Comparison of ENCODE assay signal across 18 cellular contexts in genomic region chr6:89562114-89562815, GRCh38.
A peak's percentile ranks its signal among the peaks of the same experiment; 100 is the strongest.
DNase-seq lines count a peak whose midpoint lies in the region; ATAC-seq and TF ChIP-seq lines count a peak whose summit lies in the region.
"Had no signal": no experiment of that assay in that cellular context is flagged by ENCODE, and none has a peak within 500 bp of the region (broad histone marks: within the 10 kb centered on the region; RNA-seq: fewer than 3 reads in every experiment).

No MANE protein-coding gene starts in this region.

- H3K4me3 Mint-ChIP-seq in MCF 10A (ENCODE audit: unreplicated experiment) = no peak overlapping the region
- H3K4me3 Mint-ChIP-seq in stimulated activated effector memory CD8-positive, alpha-beta T cell treated with anti-CD3 and anti-CD28 coated beads, Interleukin-12 subunit alpha, Interleukin-12 subunit beta, amount 100 ng/mL, for 72 hours = no peak overlapping the region
- H3K4me3 Mint-ChIP-seq: activated naive CD8-positive, alpha-beta T cell; stimulated activated naive CD8-positive, alpha-beta T cell treated with anti-CD3 and anti-CD28 coated beads, Interleukin-15, Interleukin-2, amounts not matched to agents 100 ng/mL and 50 ng/mL, for 24 hours had no signal

- no peak for ATAC-seq in GM18498 (IDR thresholded peaks at IDR 0.05; ENCODE audit: unreplicated experiment)
- ATAC-seq in stimulated activated effector memory CD8-positive, alpha-beta T cell treated with anti-CD3 and anti-CD28 coated beads, Interleukin-12 subunit alpha, Interleukin-12 subunit beta, amount 100 ng/mL, for 72 hours = no peak
- ATAC-seq: A549 had no signal

- intact Hi-C loops in breast epithelium (cut with DNase I; ENCODE audit: low total_unique reads) = no loop called here
- intact Hi-C loops in MCF 10A (cut with micrococcal nuclease) = no loop called here

- H3K27me3 ChIP-seq in breast epithelium (no peaks in the 10 kb centered on the region), neuron (ENCODE audit: insufficient read depth, low read length) (no peaks in the 10 kb centered on the region)

- CTCF ChIA-PET in MCF 10A (lab: Yijun Ruan, JAX) = interaction anchor here (0.5 to 1.5 kb wide), 4 partner anchors 19 to 397 kb away, joined by 3 to 6 read pairs (median 6); no protein-coding TSS in a partner anchor

- H3K9me3 ChIP-seq in breast epithelium = peaks cover 0 to 10% of the 10 kb centered on the region in 2 donors
- H3K9me3 ChIP-seq in neuron (ENCODE audit: low read length) = peaks cover 7% of the 10 kb centered on the region

- H3K4me3 ChIP-seq in breast epithelium (peak overlapping the region; percentile 7 to 46 (median 15)), fibroblast of the aortic adventitia (ENCODE audit: low read depth, low read length) (no peak overlapping the region), neuron (ENCODE audit: low read length) (peak overlapping the region; percentile 34)
- H3K4me3 ChIP-seq: A549 had no signal

- H3K9me3 Mint-ChIP-seq in MCF 10A (ENCODE audit: unreplicated experiment) = peaks cover 3% of the 10 kb centered on the region
- peaks cover 1% of the 10 kb centered on the region for H3K9me3 Mint-ChIP-seq in stimulated activated effector memory CD8-positive, alpha-beta T cell treated with anti-CD3 and anti-CD28 coated beads, Interleukin-12 subunit alpha, Interleukin-12 subunit beta, amount 100 ng/mL, for 72 hours

- no peaks in the 10 kb centered on the region for H3K36me3 Mint-ChIP-seq in MCF 10A (ENCODE audit: insufficient read depth, unreplicated experiment)
- no peaks in the 10 kb centered on the region for H3K36me3 Mint-ChIP-seq in stimulated activated effector memory CD8-positive, alpha-beta T cell treated with anti-CD3 and anti-CD28 coated beads, Interleukin-12 subunit alpha, Interleukin-12 subunit beta, amount 100 ng/mL, for 72 hours

- H3K27ac ChIP-seq in breast epithelium = peak overlapping the region in 1 of 2 donors; percentile 59
- H3K27ac ChIP-seq: A549 had no signal

- H2AFZ ChIP-seq in neuron (ENCODE audit: low read depth, low read length) = no peak overlapping the region

- no TSS peak for BruUV-seq in MCF 10A (replicated peaks; lab: Mats Ljungman, UMichigan)

- H3K4me1 Mint-ChIP-seq in MCF 10A (ENCODE audit: insufficient read depth, unreplicated experiment) = no peaks in the 10 kb centered on the region
- no peaks in the 10 kb centered on the region for H3K4me1 Mint-ChIP-seq in stimulated activated effector memory CD8-positive, alpha-beta T cell treated with anti-CD3 and anti-CD28 coated beads, Interleukin-12 subunit alpha, Interleukin-12 subunit beta, amount 100 ng/mL, for 72 hours

- H3K4me1 ChIP-seq in breast epithelium (no peaks in the 10 kb centered on the region), neuron (ENCODE audit: insufficient read depth, low read length) (peaks cover 65% of the 10 kb centered on the region)
- H3K4me1 ChIP-seq: A549 had no signal

- H3K27ac Mint-ChIP-seq in MCF 10A (ENCODE audit: low read depth, unreplicated experiment) = no peak overlapping the region
- no peak overlapping the region for H3K27ac Mint-ChIP-seq in stimulated activated effector memory CD8-positive, alpha-beta T cell treated with anti-CD3 and anti-CD28 coated beads, Interleukin-12 subunit alpha, Interleukin-12 subunit beta, amount 100 ng/mL, for 72 hours
- H3K27ac Mint-ChIP-seq: activated naive CD8-positive, alpha-beta T cell; stimulated activated naive CD8-positive, alpha-beta T cell treated with anti-CD3 and anti-CD28 coated beads, Interleukin-15, Interleukin-2, amounts not matched to agents 100 ng/mL and 50 ng/mL, for 24 hours had no signal

- peaks cover 89% of the 10 kb centered on the region for H3K27me3 Mint-ChIP-seq in MCF 10A (ENCODE audit: insufficient read depth, unreplicated experiment)
- H3K27me3 Mint-ChIP-seq: activated naive CD8-positive, alpha-beta T cell; stimulated activated naive CD8-positive, alpha-beta T cell treated with anti-CD3 and anti-CD28 coated beads, Interleukin-15, Interleukin-2, amounts not matched to agents 100 ng/mL and 50 ng/mL, for 24 hours had no signal

- H3K36me3 ChIP-seq in breast epithelium = no peaks in the 10 kb centered on the region
- H3K36me3 ChIP-seq in neuron (ENCODE audit: insufficient read depth, low read length) = no peaks in the 10 kb centered on the region

- TF ChIP-seq POLR2A in breast epithelium (IDR thresholded peaks at IDR 0.05) = no peak

- POLR2A ChIA-PET in MCF 10A (lab: Yijun Ruan, JAX) = no interaction called here

- DNase-seq in breast epithelium (ENCODE audit: low spot score in 2 of 2) (no peak), MCF 10A (ENCODE audit: unreplicated experiment) (no peak), fibroblast of the aortic adventitia (ENCODE audit: low read depth) (peak; percentile 10), NCI-H748 (lab: John Stamatoyannopoulos, UW; ENCODE audit: unreplicated experiment) (no peak), NOMO-1 treated with dmso at 0.1 percent for 144 hours (lab: John Stamatoyannopoulos, UW; ENCODE audit: unreplicated experiment) (no peak)
- DNase-seq in stimulated activated effector memory CD8-positive, alpha-beta T cell treated with anti-CD3 and anti-CD28 coated beads, Interleukin-12 subunit alpha, Interleukin-12 subunit beta, amount 100 ng/mL, for 72 hours (ENCODE audit: low spot score in 2 of 2) = no peak
- DNase-seq: activated CD4-positive, alpha-beta T cell treated with anti-CD3 and anti-CD28 coated beads, Interleukin-2, amount 50 U/mL, for 4 hours; DND-41; esophagus squamous epithelium; GOT3; NCI-H1436 treated with DMSO at 0.1 percent for 48 hours; SIG-M5; stimulated activated CD4-positive, alpha-beta T cell treated with anti-CD3 and anti-CD28 coated beads, Interleukin-15, amount 100 ng/mL, for 24 hours had no signal

- TF ChIP-seq CTCF in breast epithelium (IDR thresholded peaks at IDR 0.05) = no peak
- no peak for TF ChIP-seq CTCF in MCF 10A (IDR thresholded peaks at IDR 0.05; ENCODE audit: unreplicated experiment)
- TF ChIP-seq CTCF in fibroblast of the aortic adventitia (IDR thresholded peaks at IDR 0.05; ENCODE audit: insufficient read depth, low read length) = no peak
